Comparison of ENCODE assay signal across 17 cellular contexts in the genomic region with DNA sequence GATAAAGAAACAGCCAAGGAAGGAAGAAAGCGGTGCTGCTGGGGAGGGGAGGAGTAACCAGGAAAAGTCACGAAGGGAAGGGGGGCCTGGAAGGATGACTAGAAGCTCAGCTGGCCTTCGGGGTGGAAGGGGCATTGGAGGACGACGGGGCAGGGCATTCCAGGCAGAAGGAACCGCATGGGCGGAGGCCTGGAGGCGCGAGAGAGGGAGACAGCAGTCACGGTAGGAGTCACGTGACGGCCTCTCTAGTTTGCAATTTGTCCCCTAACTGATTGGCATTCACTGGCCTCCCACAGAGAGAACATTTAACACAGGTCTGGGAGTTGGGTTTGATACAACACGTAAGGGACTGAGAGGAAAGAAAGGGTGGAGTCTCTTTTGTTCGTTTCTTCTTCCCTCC.
A peak's percentile ranks its signal among the peaks of the same experiment; 100 is the strongest.
DNase-seq lines count a peak whose midpoint lies in the region.
"Had no signal": no experiment of that assay in that cellular context is flagged by ENCODE, and none has a peak within 500 bp of the region (broad histone marks: within the 10 kb centered on the region; RNA-seq: fewer than 3 reads in every experiment).

No MANE protein-coding gene starts in this region.

- peaks cover 18% of the 10 kb centered on the region for H3K4me1 ChIP-seq in NT2/D1 (ENCODE audit: insufficient read depth, insufficient read length)
- no peaks in the 10 kb centered on the region for H3K4me1 ChIP-seq in Karpas-422 (ENCODE audit: low read length)
- H3K4me1 ChIP-seq: A549, upper lobe of right lung had no signal

- no peak overlapping the region for H2AFZ ChIP-seq in Karpas-422 (ENCODE audit: low read length)

- H3K79me2 ChIP-seq in Karpas-422 (ENCODE audit: low read length) = no peaks in the 10 kb centered on the region

- H3K9me2 ChIP-seq in Karpas-422 (replicated peaks; ENCODE audit: insufficient read depth, low read length) = no peaks in the 10 kb centered on the region

- H3K36me3 ChIP-seq in NT2/D1 (ENCODE audit: insufficient read depth, insufficient read length, low read length) (no peaks in the 10 kb centered on the region), Karpas-422 (ENCODE audit: insufficient read depth, low read length) (no peaks in the 10 kb centered on the region)
- H3K36me3 ChIP-seq: gastroesophageal sphincter, upper lobe of right lung had no signal

- DNase-seq in NCI-H2171 treated with DMSO at 0.1 percent for 48 hours (lab: John Stamatoyannopoulos, UW) (peak; percentile 35), NCI-H2171 (lab: John Stamatoyannopoulos, UW) (no peak), NT2/D1 (ENCODE audit: low read depth, low spot score) (peak; percentile 39), iPS DF 19.7 (ENCODE audit: low read depth, low spot score) (peak; percentile 63), NOMO-1 treated with DMSO at 0.1 percent for 48 hours (lab: John Stamatoyannopoulos, UW; ENCODE audit: unreplicated experiment) (no peak), putamen (ENCODE audit: low spot score) (no peak), Karpas-422 (no peak)
- DNase-seq: activated CD4-positive, alpha-beta memory T cell treated with anti-CD3 and anti-CD28 coated beads, Interleukin-2, amount 10 ng/mL, durations not matched to agents 7 days and 5 days; activated T-cell treated with anti-CD3 and anti-CD28 coated beads, Interleukin-2, amount 50 U/mL, for 4 hours; body of pancreas; NCI-H2107; stimulated activated naive CD4-positive, alpha-beta T cell treated with Interleukin-2 at 50 U/mL for 16 hours; T-cell; upper lobe of right lung had no signal

- H3K4me2 ChIP-seq in Karpas-422 (ENCODE audit: low read depth, low read length, poor library complexity, severe bottlenecking) = no peak overlapping the region
- H3K4me2 ChIP-seq: A549 had no signal

- no peaks in the 10 kb centered on the region for H3K9me3 ChIP-seq in NT2/D1 (ENCODE audit: insufficient read depth, low read length)
- no peaks in the 10 kb centered on the region for H3K9me3 ChIP-seq in Karpas-422 (ENCODE audit: low read length)
- H3K9me3 ChIP-seq: A549, body of pancreas, gastroesophageal sphincter, upper lobe of right lung had no signal

- H3K4me3 ChIP-seq in NT2/D1 (ENCODE audit: insufficient read length, low read depth) = no peak overlapping the region
- H3K4me3 ChIP-seq in Karpas-422 (ENCODE audit: low read length) = no peak overlapping the region
- H3K4me3 ChIP-seq: A549, body of pancreas, upper lobe of right lung had no signal

- no peaks in the 10 kb centered on the region for H3K27me3 ChIP-seq in NT2/D1 (ENCODE audit: insufficient read depth, insufficient read length)
- H3K27me3 ChIP-seq in Karpas-422 (ENCODE audit: low read length) = no peaks in the 10 kb centered on the region
- H3K27me3 ChIP-seq: body of pancreas, gastroesophageal sphincter, upper lobe of right lung had no signal

- H3K27ac ChIP-seq in temporal lobe (ENCODE audit: low read depth, low read length) (peak overlapping the region; percentile 44), Karpas-422 (ENCODE audit: low read length) (no peak overlapping the region)
- H3K27ac ChIP-seq: body of pancreas, gastroesophageal sphincter, upper lobe of right lung had no signal

- no peak overlapping the region for H3K9ac ChIP-seq in NT2/D1 (ENCODE audit: insufficient read length, low read depth)
- no peak overlapping the region for H3K9ac ChIP-seq in Karpas-422 (ENCODE audit: low read length)

- H4K20me1 ChIP-seq in Karpas-422 (ENCODE audit: insufficient read depth, low read depth, low read length) = no peaks in the 10 kb centered on the region

Comparison
In these comparisons a context has a peak if more than half of its experiments do, and no peak if none do; other contexts are left out.
1. DNase-seq: peak in NCI-H2171 treated with DMSO at 0.1 percent for 48 hours (single experiment), NT2/D1 (single experiment) and iPS DF 19.7 (single experiment); none in NCI-H2171 (single experiment), NOMO-1 treated with DMSO at 0.1 percent for 48 hours (single experiment), putamen (single experiment) and Karpas-422 (single experiment).